Comparison of ENCODE assay signal across 9 cellular contexts in the genomic region with DNA sequence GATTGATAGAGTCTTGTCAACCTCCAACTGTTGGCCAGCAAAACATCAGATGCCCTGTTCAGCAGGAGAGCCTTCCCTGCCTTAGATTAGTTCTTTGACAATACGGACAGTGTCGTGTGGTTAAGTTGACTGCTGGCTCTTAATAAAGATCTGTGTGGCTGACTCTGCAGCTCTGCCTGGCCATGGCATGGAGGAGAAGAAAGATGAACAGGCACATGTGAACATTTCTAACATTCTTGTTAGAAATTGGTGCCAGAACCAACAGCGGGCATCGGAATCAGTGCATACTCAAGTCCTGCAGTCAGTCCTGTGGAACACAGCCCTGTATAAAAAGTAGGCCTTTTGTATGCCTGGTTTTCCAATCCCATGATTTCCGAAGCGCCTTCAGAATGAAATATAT.
"Had no signal": no experiment of that assay in that cellular context is flagged by ENCODE, and none has a peak within 500 bp of the region (broad histone marks: within the 10 kb centered on the region; RNA-seq: fewer than 3 reads in every experiment).

No MANE protein-coding gene starts in this region.

- FAIRE-seq: K562 had no signal

- H3K27ac ChIP-seq: HL-60 had no signal

- H3K36me3 ChIP-seq: HAP-1 had no signal

- DNase-seq: GOT3, H7, HFFc6, IMR-90, KG1 had no signal

- ATAC-seq: HCT116, K562 had no signal

- H3K4me3 Mint-ChIP-seq: HFFc6 had no signal

- H3K27ac Mint-ChIP-seq: HFFc6 had no signal

- H3K9me3 ChIP-seq: HAP-1 had no signal

- H3K4me1 ChIP-seq: HAP-1 had no signal

- H3K4me3 ChIP-seq: HAP-1, K562 had no signal
